In the genomic region with DNA sequence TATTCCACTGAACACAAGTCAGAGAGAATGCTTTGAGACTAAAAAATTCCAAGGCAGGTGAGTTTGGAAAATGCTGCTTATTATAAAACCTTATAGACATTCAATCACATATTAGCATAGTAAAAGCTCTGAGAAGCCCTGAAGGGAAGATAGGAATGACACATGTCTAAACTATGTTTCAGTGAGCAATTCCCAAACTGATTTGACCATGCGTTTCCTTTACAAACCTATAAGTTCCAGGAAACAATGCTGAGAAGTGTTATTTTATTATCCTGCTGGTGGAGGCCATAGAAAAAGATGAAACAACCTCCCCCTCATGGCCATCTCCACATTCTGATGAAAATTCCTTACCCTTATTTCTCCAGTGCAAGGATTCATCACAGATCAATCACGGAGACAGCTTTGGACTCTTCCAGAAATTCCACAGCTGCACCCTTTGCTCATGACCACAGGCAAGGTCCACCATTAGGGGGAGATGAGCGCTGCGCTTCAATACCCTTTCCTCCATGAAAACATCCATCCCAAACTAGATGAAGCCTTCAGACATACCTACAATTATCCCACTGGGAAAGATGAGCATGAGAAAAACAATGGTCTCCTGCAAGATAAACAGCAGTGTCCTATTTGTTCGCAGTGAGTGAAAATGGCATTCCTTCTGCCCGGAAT, we compare ENCODE assay signal across 2 cellular contexts.
TF ChIP-seq lines count a peak whose summit lies in the region.

No MANE protein-coding gene starts in this region.

TF ChIP-seq in SK-N-SH, 30 proteins besides CTCF, POLR2A, EP300 and RAD21:
- TF ChIP-seq, protein P1, sequence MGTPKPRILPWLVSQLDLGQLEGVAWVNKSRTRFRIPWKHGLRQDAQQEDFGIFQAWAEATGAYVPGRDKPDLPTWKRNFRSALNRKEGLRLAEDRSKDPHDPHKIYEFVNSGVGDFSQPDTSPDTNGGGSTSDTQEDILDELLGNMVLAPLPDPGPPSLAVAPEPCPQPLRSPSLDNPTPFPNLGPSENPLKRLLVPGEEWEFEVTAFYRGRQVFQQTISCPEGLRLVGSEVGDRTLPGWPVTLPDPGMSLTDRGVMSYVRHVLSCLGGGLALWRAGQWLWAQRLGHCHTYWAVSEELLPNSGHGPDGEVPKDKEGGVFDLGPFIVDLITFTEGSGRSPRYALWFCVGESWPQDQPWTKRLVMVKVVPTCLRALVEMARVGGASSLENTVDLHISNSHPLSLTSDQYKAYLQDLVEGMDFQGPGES (IDR thresholded peaks at IDR 0.05; ENCODE audit: low read depth, low read length) = no peak
- TF ChIP-seq CHD2 (IDR thresholded peaks at IDR 0.05; ENCODE audit: low read length, partially characterized antibody) = no peak
- no peak for TF ChIP-seq JUND (IDR thresholded peaks at IDR 0.05)
- TF ChIP-seq TAF1 (IDR thresholded peaks at IDR 0.05; ENCODE audit: borderline replicate concordance, low read depth, low read length) = no peak
- no peak for TF ChIP-seq EZH2phosphoT487 (IDR thresholded peaks at IDR 0.05; ENCODE audit: borderline replicate concordance, low read depth)
- TF ChIP-seq YY1 (IDR thresholded peaks at IDR 0.05; ENCODE audit: low read depth) = no peak
- TF ChIP-seq, protein P2, sequence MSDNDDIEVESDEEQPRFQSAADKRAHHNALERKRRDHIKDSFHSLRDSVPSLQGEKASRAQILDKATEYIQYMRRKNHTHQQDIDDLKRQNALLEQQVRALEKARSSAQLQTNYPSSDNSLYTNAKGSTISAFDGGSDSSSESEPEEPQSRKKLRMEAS (IDR thresholded peaks at IDR 0.05; ENCODE audit: low read depth) = no peak
- TF ChIP-seq FOSL2 (IDR thresholded peaks at IDR 0.05; ENCODE audit: borderline replicate concordance, low read depth) = no peak
- TF ChIP-seq NFIC (IDR thresholded peaks at IDR 0.05; ENCODE audit: borderline replicate concordance) = no peak
- TF ChIP-seq RFX5 (IDR thresholded peaks at IDR 0.05; ENCODE audit: low read length) = no peak
- TF ChIP-seq GABPA (IDR thresholded peaks at IDR 0.05; ENCODE audit: low read depth) = no peak
- TF ChIP-seq GATA2 (CRISPR knock-in tag; IDR thresholded peaks at IDR 0.05) = no peak
- TF ChIP-seq, protein P3, sequence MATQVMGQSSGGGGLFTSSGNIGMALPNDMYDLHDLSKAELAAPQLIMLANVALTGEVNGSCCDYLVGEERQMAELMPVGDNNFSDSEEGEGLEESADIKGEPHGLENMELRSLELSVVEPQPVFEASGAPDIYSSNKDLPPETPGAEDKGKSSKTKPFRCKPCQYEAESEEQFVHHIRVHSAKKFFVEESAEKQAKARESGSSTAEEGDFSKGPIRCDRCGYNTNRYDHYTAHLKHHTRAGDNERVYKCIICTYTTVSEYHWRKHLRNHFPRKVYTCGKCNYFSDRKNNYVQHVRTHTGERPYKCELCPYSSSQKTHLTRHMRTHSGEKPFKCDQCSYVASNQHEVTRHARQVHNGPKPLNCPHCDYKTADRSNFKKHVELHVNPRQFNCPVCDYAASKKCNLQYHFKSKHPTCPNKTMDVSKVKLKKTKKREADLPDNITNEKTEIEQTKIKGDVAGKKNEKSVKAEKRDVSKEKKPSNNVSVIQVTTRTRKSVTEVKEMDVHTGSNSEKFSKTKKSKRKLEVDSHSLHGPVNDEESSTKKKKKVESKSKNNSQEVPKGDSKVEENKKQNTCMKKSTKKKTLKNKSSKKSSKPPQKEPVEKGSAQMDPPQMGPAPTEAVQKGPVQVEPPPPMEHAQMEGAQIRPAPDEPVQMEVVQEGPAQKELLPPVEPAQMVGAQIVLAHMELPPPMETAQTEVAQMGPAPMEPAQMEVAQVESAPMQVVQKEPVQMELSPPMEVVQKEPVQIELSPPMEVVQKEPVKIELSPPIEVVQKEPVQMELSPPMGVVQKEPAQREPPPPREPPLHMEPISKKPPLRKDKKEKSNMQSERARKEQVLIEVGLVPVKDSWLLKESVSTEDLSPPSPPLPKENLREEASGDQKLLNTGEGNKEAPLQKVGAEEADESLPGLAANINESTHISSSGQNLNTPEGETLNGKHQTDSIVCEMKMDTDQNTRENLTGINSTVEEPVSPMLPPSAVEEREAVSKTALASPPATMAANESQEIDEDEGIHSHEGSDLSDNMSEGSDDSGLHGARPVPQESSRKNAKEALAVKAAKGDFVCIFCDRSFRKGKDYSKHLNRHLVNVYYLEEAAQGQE (IDR thresholded peaks at IDR 0.05; ENCODE audit: low read depth, low read length) = no peak
- TF ChIP-seq PBX3 (IDR thresholded peaks at IDR 0.05) = no peak
- TF ChIP-seq FOXM1 (IDR thresholded peaks at IDR 0.05; ENCODE audit: low read depth) = no peak
- TF ChIP-seq, protein P4, sequence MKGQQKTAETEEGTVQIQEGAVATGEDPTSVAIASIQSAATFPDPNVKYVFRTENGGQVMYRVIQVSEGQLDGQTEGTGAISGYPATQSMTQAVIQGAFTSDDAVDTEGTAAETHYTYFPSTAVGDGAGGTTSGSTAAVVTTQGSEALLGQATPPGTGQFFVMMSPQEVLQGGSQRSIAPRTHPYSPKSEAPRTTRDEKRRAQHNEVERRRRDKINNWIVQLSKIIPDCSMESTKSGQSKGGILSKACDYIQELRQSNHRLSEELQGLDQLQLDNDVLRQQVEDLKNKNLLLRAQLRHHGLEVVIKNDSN (IDR thresholded peaks at IDR 0.05; ENCODE audit: borderline replicate concordance, low read depth) = no peak
- TF ChIP-seq FOXJ3 (CRISPR knock-in tag; IDR thresholded peaks at IDR 0.05) = no peak
- no peak for TF ChIP-seq POLR2AphosphoS5 (IDR thresholded peaks at IDR 0.05; ENCODE audit: low read depth, low read length)
- no peak for TF ChIP-seq TCF12 (IDR thresholded peaks at IDR 0.05)
TF ChIP-seq in SK-N-SH: peak in this region for 0.

TF ChIP-seq in SK-N-SH treated with all-trans-retinoic acid at 6 μM for 48 hours, 23 proteins besides CTCF, POLR2A, EP300 and RAD21 (continued from another document):
- TF ChIP-seq CSRNP3 (CRISPR knock-in tag; IDR thresholded peaks at IDR 0.05) = no peak
- TF ChIP-seq GLIS3 (CRISPR knock-in tag; IDR thresholded peaks at IDR 0.05) = no peak
